9 cellular contexts compared by ENCODE assay signal in genomic region chr3:134797080-134797801, GRCh38. TPM values are rescaled to one million over a fixed set of nuclear protein-coding genes. Genes with fewer than 3 reads are reported as not detected.
DNase-seq lines count a peak whose midpoint lies in the region; ATAC-seq and TF ChIP-seq lines count a peak whose summit lies in the region.
"Had no signal": no experiment of that assay in that cellular context is flagged by ENCODE, and none has a peak within 500 bp of the region (broad histone marks: within the 10 kb centered on the region; RNA-seq: fewer than 3 reads in every experiment).

No MANE protein-coding gene starts in this region.

- ATAC-seq in HG03439 (IDR thresholded peaks at IDR 0.05; ENCODE audit: unreplicated experiment) (no peak), GM21737 (IDR thresholded peaks at IDR 0.05; ENCODE audit: unreplicated experiment) (no peak), GM21367 (IDR thresholded peaks at IDR 0.05; ENCODE audit: unreplicated experiment) (no peak)

- H3K9me3 ChIP-seq in SJCRH30 (replicated peaks) = no peaks in the 10 kb centered on the region
- H3K9me3 ChIP-seq in hepatocyte (ENCODE audit: low read depth) = no peaks in the 10 kb centered on the region

- TF ChIP-seq CTCF in hepatocyte (IDR thresholded peaks at IDR 0.05; ENCODE audit: poor library complexity) = no peak

- H3K9me2 ChIP-seq in hepatocyte (replicated peaks; ENCODE audit: insufficient read depth) = no peaks in the 10 kb centered on the region

- H3K36me3 ChIP-seq in SJCRH30 (no peaks in the 10 kb centered on the region), hepatocyte (replicated peaks; ENCODE audit: insufficient read depth, low read depth) (no peaks in the 10 kb centered on the region)

- H4K20me1 ChIP-seq in hepatocyte (ENCODE audit: insufficient read depth, poor library complexity, severe bottlenecking) = no peaks in the 10 kb centered on the region

- 16% methylated on average over 31 of the region's 32 CpGs for WGBS in hepatocyte (ENCODE audit: low lambda C conversion rate, missing lambda C conversion rate)

- H3K4me3 ChIP-seq in SJCRH30 = peak overlapping the region; percentile 62; the same call in 1 of the 2 replicates
- H3K4me3 ChIP-seq in hepatocyte = peak overlapping the region; percentile 43

- no peaks in the 10 kb centered on the region for H3K79me2 ChIP-seq in hepatocyte

- H3K27ac ChIP-seq in SJCRH30 = no peak overlapping the region
- no peak overlapping the region for H3K27ac ChIP-seq in hepatocyte

- peak overlapping the region; percentile 93 for H3K4me2 ChIP-seq in hepatocyte

- DNase-seq in ELF-1 (ENCODE audit: low read depth, low spot score) = peak; percentile 23
- no peak for DNase-seq in SJCRH30
- no peak for DNase-seq in hepatocyte (ENCODE audit: low spot score)
- peak; percentile 76 for DNase-seq in retina
- DNase-seq in foreskin melanocyte = no peak
- DNase-seq: immature natural killer cell had no signal

- H2AFZ ChIP-seq in hepatocyte = peak overlapping the region; percentile 63

- H3K27me3 ChIP-seq in SJCRH30 (no peaks in the 10 kb centered on the region), hepatocyte (peaks cover 54% of the 10 kb centered on the region)

- H3K4me1 ChIP-seq in SJCRH30 (no peaks in the 10 kb centered on the region), hepatocyte (ENCODE audit: insufficient read depth) (no peaks in the 10 kb centered on the region)

RNA-seq across cellular contexts. Expression of gene EPHB1, which starts 2.2 kb away (rescaled TPM):
- total RNA-seq in SJCRH30 (2014; rRNA removed; shearing (Covaris generic)) = 2.1 and 2.5 TPM in 2 replicates
- total RNA-seq in hepatocyte = 2.3 and 3.3 TPM in 2 replicates
- 4.5 and 5.6 TPM in 2 replicates for polyA plus RNA-seq in hepatocyte

Comparison
In these comparisons a context has a peak if more than half of its experiments do, and no peak if none do; other contexts are left out.
1. DNase-seq: peak in ELF-1 (single experiment) and retina (single experiment); none in SJCRH30 (0 of 2), hepatocyte (single experiment) and foreskin melanocyte (single experiment).